ENCODE assay signal across 14 cellular contexts in genomic region chrX:69988955-69989394, GRCh38.
DNase-seq lines count a peak whose midpoint lies in the region; ATAC-seq and TF ChIP-seq lines count a peak whose summit lies in the region.
"Had no signal": no experiment of that assay in that cellular context is flagged by ENCODE, and none has a peak within 500 bp of the region (broad histone marks: within the 10 kb centered on the region; RNA-seq: fewer than 3 reads in every experiment).

No MANE protein-coding gene starts in this region.

- H3K36me3 Mint-ChIP-seq in MCF 10A (ENCODE audit: insufficient read depth, unreplicated experiment) = no peaks in the 10 kb centered on the region
- no peaks in the 10 kb centered on the region for H3K36me3 Mint-ChIP-seq in activated CD8-positive, alpha-beta T cell treated with anti-CD3 and anti-CD28 coated beads, Interleukin-2, amount 10 ng/mL, durations not matched to agents 7 days and 5 days (ENCODE audit: low read depth)
- H3K36me3 Mint-ChIP-seq in stimulated activated effector memory CD8-positive, alpha-beta T cell treated with anti-CD3 and anti-CD28 coated beads, Interleukin-12 subunit alpha, Interleukin-12 subunit beta, amount 100 ng/mL, for 72 hours = no peaks in the 10 kb centered on the region
- H3K36me3 Mint-ChIP-seq: naive thymus-derived CD4-positive, alpha-beta T cell had no signal

- TF ChIP-seq CTCF in MCF 10A (IDR thresholded peaks at IDR 0.05; ENCODE audit: unreplicated experiment) (no peak), breast epithelium (IDR thresholded peaks at IDR 0.05) (no peak), epithelial cell of esophagus (IDR thresholded peaks at IDR 0.05; ENCODE audit: insufficient read depth, low read depth, low read length, missing control alignments) (no peak), Peyer's patch (IDR thresholded peaks at IDR 0.05) (no peak)

- BruUV-seq in MCF 10A (replicated peaks; lab: Mats Ljungman, UMichigan) = no TSS peak

- intact Hi-C loops in MCF 10A (cut with micrococcal nuclease) = no loop called here
- intact Hi-C loops in breast epithelium (cut with DNase I; ENCODE audit: low total_unique reads) = no loop called here

- no peak overlapping the region for H3K27ac ChIP-seq in breast epithelium
- H3K27ac ChIP-seq in Peyer's patch = no peak overlapping the region

- H3K9me3 ChIP-seq in breast epithelium (peaks cover 0 to 7% of the 10 kb centered on the region in 2 donors), Peyer's patch (no peaks in the 10 kb centered on the region)

- H3K4me3 ChIP-seq in breast epithelium (no peak overlapping the region), epithelial cell of esophagus (ENCODE audit: low read length) (no peak overlapping the region), Peyer's patch (no peak overlapping the region)

- ATAC-seq in activated CD8-positive, alpha-beta T cell treated with anti-CD3 and anti-CD28 coated beads, Interleukin-2, amount 10 ng/mL, durations not matched to agents 7 days and 5 days = no peak
- peak; percentile 80 for ATAC-seq in stimulated activated effector memory CD8-positive, alpha-beta T cell treated with anti-CD3 and anti-CD28 coated beads, Interleukin-12 subunit alpha, Interleukin-12 subunit beta, amount 100 ng/mL, for 72 hours
- ATAC-seq: esophagus mucosa; naive thymus-derived CD4-positive, alpha-beta T cell had no signal

- POLR2A ChIA-PET in MCF 10A (lab: Yijun Ruan, JAX) = no interaction called here
- POLR2A ChIA-PET in activated CD8-positive, alpha-beta T cell treated with anti-CD3 and anti-CD28 coated beads, Interleukin-2, amount 10 ng/mL, durations not matched to agents 7 days and 5 days (lab: Charles Lee) = no interaction called here

- H3K27ac Mint-ChIP-seq in MCF 10A (ENCODE audit: low read depth, unreplicated experiment) = no peak overlapping the region
- H3K27ac Mint-ChIP-seq in activated CD8-positive, alpha-beta T cell treated with anti-CD3 and anti-CD28 coated beads, Interleukin-2, amount 10 ng/mL, durations not matched to agents 7 days and 5 days = no peak overlapping the region
- H3K27ac Mint-ChIP-seq in stimulated activated effector memory CD8-positive, alpha-beta T cell treated with anti-CD3 and anti-CD28 coated beads, Interleukin-12 subunit alpha, Interleukin-12 subunit beta, amount 100 ng/mL, for 72 hours = no peak overlapping the region
- H3K27ac Mint-ChIP-seq: naive thymus-derived CD4-positive, alpha-beta T cell had no signal

- DNase-seq in MCF 10A (ENCODE audit: unreplicated experiment) (peak; percentile 59), breast epithelium (ENCODE audit: low spot score in 2 of 2) (no peak), epithelial cell of esophagus (ENCODE audit: low read depth) (peak; percentile 4), Peyer's patch (no peak), iPS-NIHi11 (ENCODE audit: low spot score) (no peak), superior temporal gyrus (ENCODE audit: extremely low spot score) (no peak)
- peak; percentile 19 for DNase-seq in activated CD8-positive, alpha-beta T cell treated with anti-CD3 and anti-CD28 coated beads, Interleukin-2, amount 10 ng/mL, durations not matched to agents 7 days and 5 days
- no peak for DNase-seq in stimulated activated effector memory CD8-positive, alpha-beta T cell treated with anti-CD3 and anti-CD28 coated beads, Interleukin-12 subunit alpha, Interleukin-12 subunit beta, amount 100 ng/mL, for 72 hours (ENCODE audit: low spot score in 2 of 2)
- DNase-seq: COR-L47; GDM1; naive thymus-derived CD4-positive, alpha-beta T cell; NCI-H1694; trophoblast cell had no signal

- CTCF ChIA-PET in MCF 10A (lab: Yijun Ruan, JAX) = interaction anchor here (0.6 kb wide), 1 partner anchor 1251 kb away, joined by 3 read pairs; no protein-coding TSS in a partner anchor
- CTCF ChIA-PET in activated CD8-positive, alpha-beta T cell treated with anti-CD3 and anti-CD28 coated beads, Interleukin-2, amount 10 ng/mL, durations not matched to agents 7 days and 5 days (lab: Charles Lee) = no interaction called here

- no peaks in the 10 kb centered on the region for H3K4me1 Mint-ChIP-seq in MCF 10A (ENCODE audit: insufficient read depth, unreplicated experiment)
- no peaks in the 10 kb centered on the region for H3K4me1 Mint-ChIP-seq in activated CD8-positive, alpha-beta T cell treated with anti-CD3 and anti-CD28 coated beads, Interleukin-2, amount 10 ng/mL, durations not matched to agents 7 days and 5 days (ENCODE audit: low read depth)
- H3K4me1 Mint-ChIP-seq in stimulated activated effector memory CD8-positive, alpha-beta T cell treated with anti-CD3 and anti-CD28 coated beads, Interleukin-12 subunit alpha, Interleukin-12 subunit beta, amount 100 ng/mL, for 72 hours = no peaks in the 10 kb centered on the region

- TF ChIP-seq POLR2A in breast epithelium (IDR thresholded peaks at IDR 0.05) = no peak
- TF ChIP-seq POLR2A in Peyer's patch (IDR thresholded peaks at IDR 0.05) = no peak

- no peaks in the 10 kb centered on the region for H3K4me1 ChIP-seq in breast epithelium
- H3K4me1 ChIP-seq in Peyer's patch = no peaks in the 10 kb centered on the region

- H3K36me3 ChIP-seq in breast epithelium (no peaks in the 10 kb centered on the region), Peyer's patch (no peaks in the 10 kb centered on the region)

- H3K9me3 Mint-ChIP-seq in MCF 10A (ENCODE audit: unreplicated experiment) = no peaks in the 10 kb centered on the region
- no peaks in the 10 kb centered on the region for H3K9me3 Mint-ChIP-seq in activated CD8-positive, alpha-beta T cell treated with anti-CD3 and anti-CD28 coated beads, Interleukin-2, amount 10 ng/mL, durations not matched to agents 7 days and 5 days (ENCODE audit: insufficient read depth)
- no peaks in the 10 kb centered on the region for H3K9me3 Mint-ChIP-seq in stimulated activated effector memory CD8-positive, alpha-beta T cell treated with anti-CD3 and anti-CD28 coated beads, Interleukin-12 subunit alpha, Interleukin-12 subunit beta, amount 100 ng/mL, for 72 hours

- H3K27me3 ChIP-seq in breast epithelium (peaks cover 0 to 3% of the 10 kb centered on the region in 2 donors), Peyer's patch (no peaks in the 10 kb centered on the region)

- H3K27me3 Mint-ChIP-seq in MCF 10A (ENCODE audit: insufficient read depth, unreplicated experiment) = peaks cover 13% of the 10 kb centered on the region
- H3K27me3 Mint-ChIP-seq in activated CD8-positive, alpha-beta T cell treated with anti-CD3 and anti-CD28 coated beads, Interleukin-2, amount 10 ng/mL, durations not matched to agents 7 days and 5 days (ENCODE audit: low read depth) = no peaks in the 10 kb centered on the region
- H3K27me3 Mint-ChIP-seq: naive thymus-derived CD4-positive, alpha-beta T cell had no signal

- H3K4me3 Mint-ChIP-seq in MCF 10A (ENCODE audit: unreplicated experiment) = no peak overlapping the region
- H3K4me3 Mint-ChIP-seq in activated CD8-positive, alpha-beta T cell treated with anti-CD3 and anti-CD28 coated beads, Interleukin-2, amount 10 ng/mL, durations not matched to agents 7 days and 5 days = no peak overlapping the region
- no peak overlapping the region for H3K4me3 Mint-ChIP-seq in stimulated activated effector memory CD8-positive, alpha-beta T cell treated with anti-CD3 and anti-CD28 coated beads, Interleukin-12 subunit alpha, Interleukin-12 subunit beta, amount 100 ng/mL, for 72 hours
- H3K4me3 Mint-ChIP-seq: naive thymus-derived CD4-positive, alpha-beta T cell had no signal

Comparison
In these comparisons a context has a peak if more than half of its experiments do, and no peak if none do; other contexts are left out.
1. DNase-seq: peak in MCF 10A (single experiment), activated CD8-positive, alpha-beta T cell treated with anti-CD3 and anti-CD28 coated beads, Interleukin-2, amount 10 ng/mL, durations not matched to agents 7 days and 5 days (single experiment) and epithelial cell of esophagus (single experiment); none in breast epithelium (0 of 2), stimulated activated effector memory CD8-positive, alpha-beta T cell treated with anti-CD3 and anti-CD28 coated beads, Interleukin-12 subunit alpha, Interleukin-12 subunit beta, amount 100 ng/mL, for 72 hours (0 of 2), Peyer's patch (0 of 3), iPS-NIHi11 (single experiment) and superior temporal gyrus (single experiment).